8 cellular contexts compared by ENCODE assay signal in genomic region chr3:192831111-192831644, GRCh38.
DNase-seq lines count a peak whose midpoint lies in the region; ATAC-seq and TF ChIP-seq lines count a peak whose summit lies in the region.

No MANE protein-coding gene starts in this region.

- 85% methylated on average over 6 of the region's 6 CpGs for WGBS in mammary epithelial cell (ENCODE audit: low coverage, missing lambda C conversion rate)

- H3K4me1 Mint-ChIP-seq in progenitor cell of endocrine pancreas (ENCODE audit: low read depth) = peaks cover 34% of the 10 kb centered on the region

- H3K9me3 Mint-ChIP-seq in progenitor cell of endocrine pancreas (ENCODE audit: low read depth) = peaks cover 3% of the 10 kb centered on the region

- in situ Hi-C loops in mammary epithelial cell (cut with MboI; ENCODE audit: low sequenced_read_pairs in 2 of 2) = no loop called here

- TF ChIP-seq CTCF in right atrium auricular region (IDR thresholded peaks at IDR 0.05) (no peak), mammary epithelial cell (conservative IDR thresholded peaks at IDR 0.05 in 1 of 2, IDR thresholded peaks at IDR 0.05 in 1 of 2; ENCODE audit: extremely low read depth in 1 of 2, insufficient read depth in 1 of 2, low read depth in 1 of 2, low read length in 2 of 2) (no peak), upper lobe of right lung (IDR thresholded peaks at IDR 0.05) (no peak), progenitor cell of endocrine pancreas (IDR thresholded peaks at IDR 0.05; ENCODE audit: unreplicated experiment) (no peak)

- H3K27ac Mint-ChIP-seq in progenitor cell of endocrine pancreas = no peak overlapping the region

- H3K4me1 ChIP-seq in right atrium auricular region (peaks cover 0 to 27% of the 10 kb centered on the region in 2 donors), mammary epithelial cell (ENCODE audit: insufficient read depth, low read length) (no peaks in the 10 kb centered on the region), upper lobe of right lung (peaks cover 8% of the 10 kb centered on the region)
- H3K4me1 ChIP-seq in effector memory CD4-positive, alpha-beta T cell (ENCODE audit: control insufficient read depth, insufficient read depth, low read length, poor library complexity, severe bottlenecking) = no peaks in the 10 kb centered on the region

- H3K27me3 Mint-ChIP-seq in progenitor cell of endocrine pancreas = no peaks in the 10 kb centered on the region

- H3K27me3 ChIP-seq in right atrium auricular region (no peaks in the 10 kb centered on the region), mammary epithelial cell (ENCODE audit: insufficient read depth, low read length) (no peaks in the 10 kb centered on the region), upper lobe of right lung (no peaks in the 10 kb centered on the region)
- H3K27me3 ChIP-seq in effector memory CD4-positive, alpha-beta T cell (replicated peaks; ENCODE audit: control insufficient read depth, insufficient read depth, low read length, poor library complexity, severe bottlenecking) = no peaks in the 10 kb centered on the region

- no peak overlapping the region for H3K4me3 ChIP-seq in right atrium auricular region
- H3K4me3 ChIP-seq in mammary epithelial cell (replicated peaks in 1 of 3; ENCODE audit: insufficient read depth in 1 of 3, low read depth in 2 of 3, low read length in 3 of 3) = no peak overlapping the region
- H3K4me3 ChIP-seq in upper lobe of right lung = no peak overlapping the region
- H3K4me3 ChIP-seq in effector memory CD4-positive, alpha-beta T cell (ENCODE audit: insufficient read depth, low read depth, low read length, poor library complexity, severe bottlenecking) = no peak overlapping the region

- H3K9ac ChIP-seq in mammary epithelial cell (ENCODE audit: insufficient read depth, low read length) = no peak overlapping the region

- no TSS peak for BruUV-seq in mammary epithelial cell (replicated peaks; lab: Mats Ljungman, UMichigan)

- H3K27ac ChIP-seq in right atrium auricular region (peak overlapping the region; percentile 20 to 26), mammary epithelial cell (ENCODE audit: insufficient read depth, low read depth, low read length) (no peak overlapping the region), upper lobe of right lung (no peak overlapping the region)
- no peak overlapping the region for H3K27ac ChIP-seq in effector memory CD4-positive, alpha-beta T cell (ENCODE audit: insufficient read depth, low read length, poor library complexity, severe bottlenecking)

- H2AFZ ChIP-seq in mammary epithelial cell (ENCODE audit: low read depth, low read length) = no peak overlapping the region

- peaks cover 1% of the 10 kb centered on the region for H3K36me3 Mint-ChIP-seq in progenitor cell of endocrine pancreas (ENCODE audit: insufficient read depth)

- no peak for ATAC-seq in Right ventricle myocardium superior (ENCODE audit: poor library complexity)
- peak; percentile 49 for ATAC-seq in HG03342 (IDR thresholded peaks at IDR 0.05; ENCODE audit: unreplicated experiment)
- peak; percentile 60 for ATAC-seq in upper lobe of right lung

- no peak overlapping the region for H3K4me2 ChIP-seq in mammary epithelial cell (ENCODE audit: insufficient read depth, low read depth, low read length)

- DNase-seq in right atrium auricular region (ENCODE audit: low spot score) (no peak), Right ventricle myocardium superior (no peak), mammary epithelial cell (peak; percentile 60), upper lobe of right lung (no peak), progenitor cell of endocrine pancreas (ENCODE audit: low spot score, unreplicated experiment) (no peak)
- DNase-seq in effector memory CD4-positive, alpha-beta T cell = no peak
- DNase-seq in activated effector memory CD4-positive, alpha-beta T cell treated with anti-CD3 and anti-CD28 coated beads, Interleukin-2, amount 50 U/mL, for 16 hours = no peak

- intact Hi-C loops in Right ventricle myocardium superior (cut with DNase I) (no loop called here), mammary epithelial cell (cut with micrococcal nuclease) (no loop called here), upper lobe of right lung (cut with DNase I) (no loop called here)

- H4K20me1 ChIP-seq in mammary epithelial cell (ENCODE audit: insufficient read depth, low read length) = no peaks in the 10 kb centered on the region

- H3K9me3 ChIP-seq in right atrium auricular region (no peaks in the 10 kb centered on the region), mammary epithelial cell (replicated peaks; ENCODE audit: insufficient read depth, low read length) (no peaks in the 10 kb centered on the region), upper lobe of right lung (no peaks in the 10 kb centered on the region)
- H3K9me3 ChIP-seq in effector memory CD4-positive, alpha-beta T cell (ENCODE audit: control insufficient read depth, low read length) = no peaks in the 10 kb centered on the region

- CTCF ChIA-PET in mammary epithelial cell (lab: Charles Lee; ENCODE audit: low non-redundant PET) = no interaction called here

- dilution Hi-C loops in mammary epithelial cell (cut with HindIII; ENCODE audit: low sequenced_read_pairs) = no loop called here

- peaks cover 11% of the 10 kb centered on the region for H3K79me2 ChIP-seq in mammary epithelial cell (ENCODE audit: insufficient read depth, low read length)

- no peaks in the 10 kb centered on the region for H3K36me3 ChIP-seq in right atrium auricular region
- H3K36me3 ChIP-seq in mammary epithelial cell (ENCODE audit: insufficient read depth, low read length) = no peaks in the 10 kb centered on the region
- no peaks in the 10 kb centered on the region for H3K36me3 ChIP-seq in upper lobe of right lung
- H3K36me3 ChIP-seq in effector memory CD4-positive, alpha-beta T cell (ENCODE audit: control insufficient read depth, insufficient read depth, low read length) = no peaks in the 10 kb centered on the region

- no peak overlapping the region for H3K4me3 Mint-ChIP-seq in progenitor cell of endocrine pancreas (ENCODE audit: low read depth)

Comparison
In these comparisons a context has a peak if more than half of its experiments do, and no peak if none do; other contexts are left out.
1. H3K27ac ChIP-seq: peak in right atrium auricular region (2 of 2); none in mammary epithelial cell (single experiment), upper lobe of right lung (single experiment) and effector memory CD4-positive, alpha-beta T cell (single experiment).